1 cellular context compared by ENCODE assay signal in genomic region chr21:17527240-17527639, GRCh38.
TF ChIP-seq lines count a peak whose summit lies in the region.

No MANE protein-coding gene starts in this region.

TF ChIP-seq in endothelial cell of umbilical vein, 7 proteins besides CTCF, POLR2A, EP300 and RAD21:
- peak; percentile 25 for TF ChIP-seq POLR2AphosphoS5 (IDR thresholded peaks at IDR 0.05; ENCODE audit: insufficient read depth, low read depth, low read length)
- no peak for TF ChIP-seq MAX (IDR thresholded peaks at IDR 0.05; ENCODE audit: insufficient read depth, insufficient read length)
- no peak for TF ChIP-seq EZH2 (IDR thresholded peaks at IDR 0.05; ENCODE audit: borderline replicate concordance, low read depth, low read length, severe bottlenecking)
- peak; percentile 64 for TF ChIP-seq FOS (IDR thresholded peaks at IDR 0.05; ENCODE audit: borderline replicate concordance, insufficient read depth, low read length)
- TF ChIP-seq JUN (IDR thresholded peaks at IDR 0.05; ENCODE audit: borderline replicate concordance, insufficient read depth, insufficient read length, low read depth), result peak; percentile 40
- TF ChIP-seq GATA2 (IDR thresholded peaks at IDR 0.05; ENCODE audit: insufficient read depth, insufficient read length, low read depth, low read length), result peak; percentile 98
- TF ChIP-seq MYC (IDR thresholded peaks at IDR 0.05; ENCODE audit: low read depth, low read length), result no peak
